1 cellular context compared by ENCODE assay signal in genomic region chr3:38646630-38647029, GRCh38.
TF ChIP-seq lines count a peak whose summit lies in the region.

No MANE protein-coding gene starts in this region.

TF ChIP-seq in GM23338, 12 proteins besides CTCF, POLR2A, EP300 and RAD21 (continued from another document):
- TF ChIP-seq, protein P1, sequence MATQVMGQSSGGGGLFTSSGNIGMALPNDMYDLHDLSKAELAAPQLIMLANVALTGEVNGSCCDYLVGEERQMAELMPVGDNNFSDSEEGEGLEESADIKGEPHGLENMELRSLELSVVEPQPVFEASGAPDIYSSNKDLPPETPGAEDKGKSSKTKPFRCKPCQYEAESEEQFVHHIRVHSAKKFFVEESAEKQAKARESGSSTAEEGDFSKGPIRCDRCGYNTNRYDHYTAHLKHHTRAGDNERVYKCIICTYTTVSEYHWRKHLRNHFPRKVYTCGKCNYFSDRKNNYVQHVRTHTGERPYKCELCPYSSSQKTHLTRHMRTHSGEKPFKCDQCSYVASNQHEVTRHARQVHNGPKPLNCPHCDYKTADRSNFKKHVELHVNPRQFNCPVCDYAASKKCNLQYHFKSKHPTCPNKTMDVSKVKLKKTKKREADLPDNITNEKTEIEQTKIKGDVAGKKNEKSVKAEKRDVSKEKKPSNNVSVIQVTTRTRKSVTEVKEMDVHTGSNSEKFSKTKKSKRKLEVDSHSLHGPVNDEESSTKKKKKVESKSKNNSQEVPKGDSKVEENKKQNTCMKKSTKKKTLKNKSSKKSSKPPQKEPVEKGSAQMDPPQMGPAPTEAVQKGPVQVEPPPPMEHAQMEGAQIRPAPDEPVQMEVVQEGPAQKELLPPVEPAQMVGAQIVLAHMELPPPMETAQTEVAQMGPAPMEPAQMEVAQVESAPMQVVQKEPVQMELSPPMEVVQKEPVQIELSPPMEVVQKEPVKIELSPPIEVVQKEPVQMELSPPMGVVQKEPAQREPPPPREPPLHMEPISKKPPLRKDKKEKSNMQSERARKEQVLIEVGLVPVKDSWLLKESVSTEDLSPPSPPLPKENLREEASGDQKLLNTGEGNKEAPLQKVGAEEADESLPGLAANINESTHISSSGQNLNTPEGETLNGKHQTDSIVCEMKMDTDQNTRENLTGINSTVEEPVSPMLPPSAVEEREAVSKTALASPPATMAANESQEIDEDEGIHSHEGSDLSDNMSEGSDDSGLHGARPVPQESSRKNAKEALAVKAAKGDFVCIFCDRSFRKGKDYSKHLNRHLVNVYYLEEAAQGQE (IDR thresholded peaks at IDR 0.05; ENCODE audit: unreplicated experiment), result no peak
- no peak for TF ChIP-seq ZNF331 (CRISPR knock-in tag; IDR thresholded peaks at IDR 0.05; ENCODE audit: low read depth)
